Comparison of ENCODE assay signal across 17 cellular contexts in the genomic region with DNA sequence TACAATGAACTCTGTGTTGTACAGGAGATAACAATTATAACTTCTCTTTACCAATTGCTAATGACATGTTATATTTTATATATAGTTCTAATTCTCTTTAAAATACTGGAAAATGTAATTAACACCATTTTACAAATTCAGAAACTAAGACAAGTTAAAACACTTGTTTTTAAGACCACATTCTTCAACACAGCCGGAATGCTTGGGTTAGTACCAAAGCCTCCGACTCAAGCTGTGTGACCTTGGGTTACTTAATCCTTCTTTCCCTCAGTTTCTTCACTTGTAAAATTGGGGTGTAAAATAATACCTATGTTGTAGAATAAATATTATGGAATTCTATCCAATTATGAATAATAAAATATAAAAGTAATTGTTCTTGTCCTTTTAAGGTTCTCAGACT.
DNase-seq lines count a peak whose midpoint lies in the region; ATAC-seq and TF ChIP-seq lines count a peak whose summit lies in the region.
"Had no signal": no experiment of that assay in that cellular context is flagged by ENCODE, and none has a peak within 500 bp of the region (broad histone marks: within the 10 kb centered on the region; RNA-seq: fewer than 3 reads in every experiment).

No MANE protein-coding gene starts in this region.

- H3K4me2 ChIP-seq in IMR-90 (ENCODE audit: low read depth, low read length) = no peak overlapping the region
- H3K4me2 ChIP-seq in smooth muscle cell = no peak overlapping the region
- H3K4me2 ChIP-seq: A549; BLaER1 treated with 17β-estradiol and CSF1 and Interleukin-3, amounts not matched to agents 10 nM and 100 nM had no signal

- dilution Hi-C loops in IMR-90 (cut with HindIII; ENCODE audit: low sequenced_read_pairs, unreplicated experiment) = no loop called here

- H3K23ac ChIP-seq in IMR-90 (ENCODE audit: low read depth, low read length) = no peak overlapping the region

- TF ChIP-seq RAD21 in IMR-90 (IDR thresholded peaks at IDR 0.05; ENCODE audit: low read length) = no peak

- no TSS peak for BruUV-seq in IMR-90 (replicated peaks; lab: Mats Ljungman, UMichigan)

- H3K27ac Mint-ChIP-seq in activated T-cell treated with anti-CD3 and anti-CD28 coated beads, Interleukin-2, amount 50 U/mL, for 24 hours = no peak overlapping the region
- H3K27ac Mint-ChIP-seq in progenitor cell of endocrine pancreas = no peak overlapping the region
- H3K27ac Mint-ChIP-seq: CD4-positive, CD25-positive, alpha-beta regulatory T cell had no signal

- no peak overlapping the region for H4K91ac ChIP-seq in IMR-90 (ENCODE audit: insufficient read depth, low read depth, low read length)

- H3K27me3 ChIP-seq in IMR-90 (ENCODE audit: control insufficient read depth, insufficient read depth, low read length) (no peaks in the 10 kb centered on the region), smooth muscle cell (ENCODE audit: low read depth) (no peaks in the 10 kb centered on the region)
- H3K27me3 ChIP-seq: BLaER1 treated with 17β-estradiol and CSF1 and Interleukin-3, amounts not matched to agents 10 nM and 100 nM had no signal

- H3K27me3 Mint-ChIP-seq in activated T-cell treated with anti-CD3 and anti-CD28 coated beads, Interleukin-2, amount 50 U/mL, for 24 hours = no peaks in the 10 kb centered on the region
- no peaks in the 10 kb centered on the region for H3K27me3 Mint-ChIP-seq in progenitor cell of endocrine pancreas
- H3K27me3 Mint-ChIP-seq: CD4-positive, CD25-positive, alpha-beta regulatory T cell had no signal

- no peak overlapping the region; the same call in 2 of the 3 replicates for H2BK15ac ChIP-seq in IMR-90 (ENCODE audit: low read depth, low read length)

- no peaks in the 10 kb centered on the region for H3K9me3 ChIP-seq in IMR-90 (ENCODE audit: control insufficient read depth, insufficient read depth, low read length)
- H3K9me3 ChIP-seq in smooth muscle cell (replicated peaks; ENCODE audit: low read depth) = no peaks in the 10 kb centered on the region
- H3K9me3 ChIP-seq: A549; BLaER1 treated with 17β-estradiol and CSF1 and Interleukin-3, amounts not matched to agents 10 nM and 100 nM; HAP-1 had no signal

- in situ Hi-C loops in IMR-90 (cut with MboI; ENCODE audit: low sequenced_read_pairs) = no loop called here

- WGBS in IMR-90 (ENCODE audit: extremely low coverage in 2 of 2, insufficient read length in 1 of 2), 2 experiments = no CpG with 5 or more reads among the region's 2 CpGs
- 74% methylated on average over 2 of the region's 2 CpGs for WGBS in smooth muscle cell (ENCODE audit: low lambda C conversion rate)

- POLR2A ChIA-PET in IMR-90 (lab: Charles Lee; ENCODE audit: unreplicated experiment) = no interaction called here

- peak overlapping the region; percentile 83; the same call in 1 of the 2 replicates for H4K5ac ChIP-seq in IMR-90 (ENCODE audit: low read depth, low read length)

- no peaks in the 10 kb centered on the region for H3K36me3 ChIP-seq in IMR-90 (ENCODE audit: control insufficient read depth, insufficient read depth, low read length)
- H3K36me3 ChIP-seq in smooth muscle cell (ENCODE audit: low read depth) = no peaks in the 10 kb centered on the region
- H3K36me3 ChIP-seq: BLaER1 treated with 17β-estradiol and CSF1 and Interleukin-3, amounts not matched to agents 10 nM and 100 nM; HAP-1 had no signal

- H3K79me2 ChIP-seq in smooth muscle cell (ENCODE audit: low read depth) = no peaks in the 10 kb centered on the region

- H3K36me3 Mint-ChIP-seq in activated T-cell treated with anti-CD3 and anti-CD28 coated beads, Interleukin-2, amount 50 U/mL, for 24 hours (ENCODE audit: low read depth) = no peaks in the 10 kb centered on the region
- H3K36me3 Mint-ChIP-seq in progenitor cell of endocrine pancreas (ENCODE audit: insufficient read depth) = no peaks in the 10 kb centered on the region
- H3K36me3 Mint-ChIP-seq: CD4-positive, CD25-positive, alpha-beta regulatory T cell had no signal

- peak overlapping the region; percentile 90 for H3K18ac ChIP-seq in IMR-90 (ENCODE audit: low read depth, low read length)

- 0 out of 2 replicates have a peak, but pooled peaks cover 3% of the 10 kb centered on the region for H3K9me1 ChIP-seq in IMR-90 (ENCODE audit: insufficient read depth, low read length)

- H3F3A ChIP-seq in smooth muscle cell (ENCODE audit: low read depth) = no peaks in the 10 kb centered on the region

- peak overlapping the region; percentile 44; the same call in 1 of the 2 replicates for H2BK120ac ChIP-seq in IMR-90 (ENCODE audit: low read depth, low read length)

- no peak overlapping the region for H2AK9ac ChIP-seq in IMR-90 (replicated peaks; ENCODE audit: low read depth, low read length, poor library complexity)

- peak overlapping the region; percentile 72 for H2BK20ac ChIP-seq in IMR-90 (ENCODE audit: low read depth, low read length)

- H3K9me3 Mint-ChIP-seq in activated T-cell treated with anti-CD3 and anti-CD28 coated beads, Interleukin-2, amount 50 U/mL, for 24 hours = peaks cover 10% of the 10 kb centered on the region
- H3K9me3 Mint-ChIP-seq in progenitor cell of endocrine pancreas (ENCODE audit: low read depth) = no peaks in the 10 kb centered on the region

- H2AK5ac ChIP-seq in IMR-90 (ENCODE audit: low read depth, low read length) = no peak overlapping the region

- H3K56ac ChIP-seq in IMR-90 (ENCODE audit: extremely low read depth, insufficient read depth, low read length) = no peak overlapping the region

- no peak overlapping the region for H2AFZ ChIP-seq in IMR-90 (replicated peaks; ENCODE audit: low read length, poor library complexity)
- H2AFZ ChIP-seq in smooth muscle cell (ENCODE audit: low read depth) = no peak overlapping the region

- no peak for TF ChIP-seq POLR2A in IMR-90 (IDR thresholded peaks at IDR 0.05; ENCODE audit: low read depth, low read length)

- peak overlapping the region; percentile 75 for H2BK5ac ChIP-seq in IMR-90 (ENCODE audit: low read depth, low read length, poor library complexity, severe bottlenecking)

- no peak overlapping the region for H3K4me3 ChIP-seq in IMR-90 (ENCODE audit: insufficient read depth, low read depth, low read length)
- no peak overlapping the region for H3K4me3 ChIP-seq in choroid plexus epithelial cell (ENCODE audit: low read depth, low read length)
- no peak overlapping the region for H3K4me3 ChIP-seq in smooth muscle cell
- H3K4me3 ChIP-seq: A549; BLaER1 treated with 17β-estradiol and CSF1 and Interleukin-3, amounts not matched to agents 10 nM and 100 nM; GM12878; HAP-1 had no signal

- no peak for TF ChIP-seq CTCF in IMR-90 (conservative IDR thresholded peaks at IDR 0.05; ENCODE audit: low read depth, low read length)
- no peak for TF ChIP-seq CTCF in choroid plexus epithelial cell (conservative IDR thresholded peaks at IDR 0.05; ENCODE audit: low read depth, low read length)
- TF ChIP-seq CTCF in smooth muscle cell (IDR thresholded peaks at IDR 0.05; ENCODE audit: borderline replicate concordance, insufficient read depth, poor library complexity, severe bottlenecking) = no peak
- no peak for TF ChIP-seq CTCF in progenitor cell of endocrine pancreas (IDR thresholded peaks at IDR 0.05; ENCODE audit: unreplicated experiment)

- H3K4me3 Mint-ChIP-seq in activated T-cell treated with anti-CD3 and anti-CD28 coated beads, Interleukin-2, amount 50 U/mL, for 24 hours = no peak overlapping the region
- H3K4me3 Mint-ChIP-seq in progenitor cell of endocrine pancreas (ENCODE audit: low read depth) = no peak overlapping the region
- H3K4me3 Mint-ChIP-seq: CD4-positive, CD25-positive, alpha-beta regulatory T cell had no signal

- H4K20me1 ChIP-seq in IMR-90 (ENCODE audit: insufficient read depth, low read length) (no peaks in the 10 kb centered on the region), smooth muscle cell (ENCODE audit: low read depth) (no peaks in the 10 kb centered on the region)
- H4K20me1 ChIP-seq: BLaER1 treated with 17β-estradiol and CSF1 and Interleukin-3, amounts not matched to agents 10 nM and 100 nM had no signal

- H3K9ac ChIP-seq in IMR-90 (ENCODE audit: low read depth, low read length) (no peak overlapping the region), smooth muscle cell (ENCODE audit: low read depth) (no peak overlapping the region)
- H3K9ac ChIP-seq: BLaER1 treated with 17β-estradiol and CSF1 and Interleukin-3, amounts not matched to agents 10 nM and 100 nM had no signal

- H4K8ac ChIP-seq in IMR-90 (ENCODE audit: low read depth in 2 of 2, low read length in 2 of 2) = 0 out of 4 replicates have a peak overlapping the region, but pooled peaks have one; percentile 44 to 53

- H3K4me1 Mint-ChIP-seq in activated T-cell treated with anti-CD3 and anti-CD28 coated beads, Interleukin-2, amount 50 U/mL, for 24 hours (ENCODE audit: low read depth) = no peaks in the 10 kb centered on the region
- no peaks in the 10 kb centered on the region for H3K4me1 Mint-ChIP-seq in progenitor cell of endocrine pancreas (ENCODE audit: low read depth)
- H3K4me1 Mint-ChIP-seq: CD4-positive, CD25-positive, alpha-beta regulatory T cell had no signal

- CTCF ChIA-PET in IMR-90 (lab: Yijun Ruan, JAX) = no interaction called here

- no peaks in the 10 kb centered on the region for H3K79me1 ChIP-seq in IMR-90 (ENCODE audit: low read depth in 1 of 2, low read length in 2 of 2)

- intact Hi-C loops in IMR-90 (cut with micrococcal nuclease) = no loop called here

- H3K27ac ChIP-seq in IMR-90 (ENCODE audit: insufficient read depth, low read length) (peak overlapping the region; percentile 83; the same call in 1 of the 2 replicates), smooth muscle cell (ENCODE audit: low read depth) (peak overlapping the region; percentile 4)
- H3K27ac ChIP-seq: A549; BLaER1 treated with 17β-estradiol and CSF1 and Interleukin-3, amounts not matched to agents 10 nM and 100 nM had no signal

- no peak overlapping the region for H3K14ac ChIP-seq in IMR-90 (replicated peaks; ENCODE audit: low read depth, low read length)

- ATAC-seq in IMR-90 (ENCODE audit: low read depth) (no peak), GM18498 (IDR thresholded peaks at IDR 0.05; ENCODE audit: unreplicated experiment) (no peak)
- ATAC-seq: A549, GM12878, HepG2 had no signal

- H3K4me1 ChIP-seq in IMR-90 (ENCODE audit: control insufficient read depth, insufficient read depth, low read length) (peaks cover 6% of the 10 kb centered on the region), smooth muscle cell (ENCODE audit: low read depth) (no peaks in the 10 kb centered on the region)
- H3K4me1 ChIP-seq: A549; BLaER1 treated with 17β-estradiol and CSF1 and Interleukin-3, amounts not matched to agents 10 nM and 100 nM; HAP-1 had no signal

- peak overlapping the region; percentile 17; the same call in 1 of the 2 replicates for H3K4ac ChIP-seq in IMR-90 (ENCODE audit: low read depth, low read length)

- peak; percentile 15 for DNase-seq in IMR-90
- peak; percentile 19 for DNase-seq in choroid plexus epithelial cell (ENCODE audit: low read depth)
- peak; percentile 18 for DNase-seq in myocyte (ENCODE audit: low read depth)
- DNase-seq in smooth muscle cell (lab: John Stamatoyannopoulos, UW; ENCODE audit: unreplicated experiment) = no peak
- DNase-seq in activated T-cell treated with anti-CD3 and anti-CD28 coated beads, Interleukin-2, amount 50 U/mL, for 24 hours = no peak
- no peak for DNase-seq in NCI-H1694 (lab: John Stamatoyannopoulos, UW)
- DNase-seq in progenitor cell of endocrine pancreas (ENCODE audit: low spot score, unreplicated experiment) = no peak
- DNase-seq: AML-193; CD4-positive, CD25-positive, alpha-beta regulatory T cell; DMS79; GOT3 had no signal

TF ChIP-seq in IMR-90, 13 proteins besides CTCF, POLR2A, EP300 and RAD21 (continues in another document):
- no peak for TF ChIP-seq CEBPB (IDR thresholded peaks at IDR 0.05; ENCODE audit: low read depth, low read length)

Comparison
In these comparisons a context has a peak if more than half of its experiments do, and no peak if none do; other contexts are left out.
1. DNase-seq: peak in IMR-90 (single experiment), choroid plexus epithelial cell (single experiment) and myocyte (single experiment); none in smooth muscle cell (single experiment), activated T-cell treated with anti-CD3 and anti-CD28 coated beads, Interleukin-2, amount 50 U/mL, for 24 hours (single experiment), NCI-H1694 (single experiment) and progenitor cell of endocrine pancreas (single experiment).